In genomic region chr3:134239538-134239937, GRCh38 we compare ENCODE assay signal across 11 cellular contexts. TPM values are rescaled to one million over a fixed set of nuclear protein-coding genes. Genes with fewer than 3 reads are reported as not detected.
A peak's percentile ranks its signal among the peaks of the same experiment; 100 is the strongest.
DNase-seq lines count a peak whose midpoint lies in the region; ATAC-seq and TF ChIP-seq lines count a peak whose summit lies in the region.
"Had no signal": no experiment of that assay in that cellular context is flagged by ENCODE, and none has a peak within 500 bp of the region (broad histone marks: within the 10 kb centered on the region; RNA-seq: fewer than 3 reads in every experiment).

No MANE protein-coding gene starts in this region.

- no peak overlapping the region for H2AFZ ChIP-seq in H9 (ENCODE audit: low read length)

- no peak overlapping the region for H3K4ac ChIP-seq in H9 (ENCODE audit: low read depth, low read length)

- H3K4me3 ChIP-seq in vagina (no peak overlapping the region), lower lobe of right lung (no peak overlapping the region)
- H3K4me3 ChIP-seq: esophagus squamous epithelium had no signal

- TF ChIP-seq POLR2A in vagina (IDR thresholded peaks at IDR 0.05): no peak

- H3T11ph ChIP-seq in H9 (ENCODE audit: low read length): no peak overlapping the region

- no peaks in the 10 kb centered on the region for H3K23me2 ChIP-seq in H9 (ENCODE audit: insufficient read length, low read depth, low read length, poor library complexity, severe bottlenecking)

- no peaks in the 10 kb centered on the region for H3K27me3 Mint-ChIP-seq in H9 (ENCODE audit: low read depth)

- H2BK15ac ChIP-seq in H9 (ENCODE audit: low read depth, low read length): no peak overlapping the region

- no peak overlapping the region for H3K4me3 Mint-ChIP-seq in H9

- peaks cover 17% of the 10 kb centered on the region for H3K79me1 ChIP-seq in H9 (ENCODE audit: insufficient read depth, low read depth, low read length, poor library complexity, severe bottlenecking)

- peaks cover 48 to 52% of the 10 kb centered on the region in 2 experiments for H3K4me1 Mint-ChIP-seq in H9

- no peak overlapping the region for H4K8ac ChIP-seq in H9 (replicated peaks; ENCODE audit: insufficient read length, low read depth, low read length)

- H3K36me3 ChIP-seq in vagina (no peaks in the 10 kb centered on the region), lower lobe of right lung (no peaks in the 10 kb centered on the region)
- H3K36me3 ChIP-seq: esophagus squamous epithelium had no signal

- H3K18ac ChIP-seq in H9 (ENCODE audit: insufficient read length, low read depth, low read length): no peak overlapping the region

- H3K56ac ChIP-seq in H9 (ENCODE audit: insufficient read length, low read depth, low read length): no peak overlapping the region

- no CpG with 5 or more reads among the region's 1 CpG for WGBS in H9 (ENCODE audit: extremely low coverage, insufficient read length, low lambda C conversion rate)

- ATAC-seq in HG03064 (IDR thresholded peaks at IDR 0.05; ENCODE audit: low read depth, unreplicated experiment) (peak; percentile 56), lower lobe of right lung (no peak), GM19452 (IDR thresholded peaks at IDR 0.05; ENCODE audit: unreplicated experiment) (no peak)

- peak overlapping the region; percentile 68 for H3K27ac ChIP-seq in vagina
- H3K27ac ChIP-seq in H9 (ENCODE audit: insufficient read length, low read depth, low read length): no peak overlapping the region
- H3K27ac ChIP-seq in lower lobe of right lung: no peak overlapping the region

- peak; percentile 20 for DNase-seq in stimulated activated CD4-positive, alpha-beta T cell treated with anti-CD3 and anti-CD28 coated beads, Interleukin-4, amount 100 ng/mL, for 24 hours
- no peak for DNase-seq in stimulated activated CD4-positive, alpha-beta T cell treated with anti-CD3 and anti-CD28 coated beads, Interleukin-2, amount 100 ng/mL, for 24 hours
- DNase-seq in amniotic epithelial cell (ENCODE audit: low read depth) (peak; percentile 32), vagina (ENCODE audit: extremely low spot score in 2 of 2) (no peak), H9 (no peak), lower lobe of right lung (no peak)
- DNase-seq: C1 segment of cervical spinal cord, esophagus squamous epithelium, Right ventricle myocardium superior had no signal

- H4K91ac ChIP-seq in H9 (ENCODE audit: insufficient read length, low read depth, low read length): no peak overlapping the region

- no peak overlapping the region for H4K5ac ChIP-seq in H9 (ENCODE audit: insufficient read length, low read depth, low read length)

- H3K4me2 ChIP-seq in H9 (ENCODE audit: insufficient read depth, insufficient read length, low read length): no peak overlapping the region

- peaks cover 95% of the 10 kb centered on the region for H3K4me1 ChIP-seq in vagina
- H3K4me1 ChIP-seq in H9 (ENCODE audit: insufficient read depth, low read length): peaks cover 16% of the 10 kb centered on the region
- peaks cover 74% of the 10 kb centered on the region for H3K4me1 ChIP-seq in lower lobe of right lung

- peaks cover 41% of the 10 kb centered on the region; the same call in 1 of the 2 replicates for H3K79me2 ChIP-seq in H9 (ENCODE audit: insufficient read depth, low read length)

- H2BK20ac ChIP-seq in H9 (ENCODE audit: low read depth, low read length, poor library complexity, severe bottlenecking): no peak overlapping the region

- TF ChIP-seq CTCF in vagina (IDR thresholded peaks at IDR 0.05) (no peak), H9 (conservative IDR thresholded peaks at IDR 0.05) (no peak), lower lobe of right lung (IDR thresholded peaks at IDR 0.05) (no peak)

- no peaks in the 10 kb centered on the region for H3K9me3 ChIP-seq in vagina
- H3K9me3 ChIP-seq in H9 (ENCODE audit: control insufficient read depth, low read depth, low read length): no peaks in the 10 kb centered on the region
- no peaks in the 10 kb centered on the region for H3K9me3 ChIP-seq in lower lobe of right lung
- H3K9me3 ChIP-seq: esophagus squamous epithelium had no signal

- no peak overlapping the region for H2AK5ac ChIP-seq in H9 (ENCODE audit: insufficient read length, low read length)

- intact Hi-C loops in vagina (cut with DNase I): no loop called here
- intact Hi-C loops in lower lobe of right lung (cut with DNase I): no loop called here

- H4K20me1 ChIP-seq in H9 (ENCODE audit: control insufficient read depth, insufficient read depth, insufficient read length): no peaks in the 10 kb centered on the region

- H3K9me3 Mint-ChIP-seq in H9: no peaks in the 10 kb centered on the region

- peaks cover 0 to under 1% (median 0%) of the 10 kb centered on the region in 3 experiments; a peak in 1 of 7 replicates for H3K36me3 Mint-ChIP-seq in H9 (ENCODE audit: insufficient read depth in 1 of 3, low read depth in 3 of 3)

- H2BK5ac ChIP-seq in H9 (ENCODE audit: insufficient read length, low read length): no peak overlapping the region

- no peak overlapping the region for H3K9ac ChIP-seq in H9 (ENCODE audit: extremely low read depth, insufficient read length, low read length)

- H2BK120ac ChIP-seq in H9 (ENCODE audit: low read depth, low read length, poor library complexity, severe bottlenecking): no peak overlapping the region

- no peak overlapping the region for H3K14ac ChIP-seq in H9 (ENCODE audit: insufficient read depth, low read length)

- H3K27ac Mint-ChIP-seq in H9: no peak overlapping the region

- H3K23ac ChIP-seq in H9 (ENCODE audit: insufficient read length, low read depth, low read length): no peak overlapping the region

- H3K27me3 ChIP-seq in vagina (no peaks in the 10 kb centered on the region), H9 (ENCODE audit: insufficient read depth, low read length) (no peaks in the 10 kb centered on the region), lower lobe of right lung (ENCODE audit: low read depth) (no peaks in the 10 kb centered on the region)
- H3K27me3 ChIP-seq: esophagus squamous epithelium had no signal

- H2BK12ac ChIP-seq in H9 (ENCODE audit: insufficient read length, low read depth, low read length): no peak overlapping the region

RNA-seq across cellular contexts. Expression of gene RYK, which starts 11.1 kb away (rescaled TPM):
- total RNA-seq in vagina (102 TPM), H9 (2021) (57.7 and 60.6 TPM in 2 replicates), lower lobe of right lung (46.3 TPM)

Comparison
In these comparisons a context has a peak if more than half of its experiments do, and no peak if none do; other contexts are left out.
1. DNase-seq: peak in stimulated activated CD4-positive, alpha-beta T cell treated with anti-CD3 and anti-CD28 coated beads, Interleukin-4, amount 100 ng/mL, for 24 hours (single experiment) and amniotic epithelial cell (single experiment); none in stimulated activated CD4-positive, alpha-beta T cell treated with anti-CD3 and anti-CD28 coated beads, Interleukin-2, amount 100 ng/mL, for 24 hours (0 of 2), vagina (0 of 2), H9 (single experiment) and lower lobe of right lung (single experiment).